In the genomic region with DNA sequence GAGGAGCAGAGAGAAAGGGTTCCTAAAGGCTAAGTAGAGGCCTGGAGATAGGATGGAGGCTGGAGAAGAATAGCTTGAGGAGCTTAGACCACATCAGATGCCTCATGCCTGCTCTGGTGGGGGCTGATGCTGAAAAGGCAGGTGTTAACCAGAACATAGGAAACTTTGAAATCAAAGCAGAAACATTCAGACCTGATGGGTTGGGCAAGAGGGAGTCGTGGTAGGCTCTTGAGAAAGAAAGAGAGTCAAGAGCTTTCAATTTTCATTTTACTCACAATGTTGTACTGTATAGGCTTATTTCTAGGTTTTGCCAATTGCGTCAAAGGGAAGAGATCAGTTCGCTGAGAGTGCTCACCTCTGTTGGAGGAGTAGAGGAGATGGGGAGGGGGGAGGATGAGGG, we compare ENCODE assay signal across 15 cellular contexts.
DNase-seq lines count a peak whose midpoint lies in the region; ATAC-seq and TF ChIP-seq lines count a peak whose summit lies in the region.
"Had no signal": no experiment of that assay in that cellular context is flagged by ENCODE, and none has a peak within 500 bp of the region (broad histone marks: within the 10 kb centered on the region; RNA-seq: fewer than 3 reads in every experiment).

No MANE protein-coding gene starts in this region.

- H3K36me3 Mint-ChIP-seq in central memory CD8-positive, alpha-beta T cell (ENCODE audit: insufficient read depth), result peaks cover 5% of the 10 kb centered on the region

- H3K27ac Mint-ChIP-seq in central memory CD8-positive, alpha-beta T cell (ENCODE audit: low read depth), result no peak overlapping the region

- no peaks in the 10 kb centered on the region for H3K27me3 ChIP-seq in vagina
- H3K27me3 ChIP-seq: SJSA1 had no signal

- H3K4me3 Mint-ChIP-seq in central memory CD8-positive, alpha-beta T cell, result no peak overlapping the region

- no peaks in the 10 kb centered on the region for H3K27me3 Mint-ChIP-seq in central memory CD8-positive, alpha-beta T cell

- peak overlapping the region; percentile 67 for H3K27ac ChIP-seq in vagina
- H3K27ac ChIP-seq: 22Rv1, SJSA1 had no signal

- H3K4me3 ChIP-seq in vagina, result no peak overlapping the region
- H3K4me3 ChIP-seq: SJSA1 had no signal

- no peak for TF ChIP-seq POLR2A in vagina (IDR thresholded peaks at IDR 0.05)

- H3K36me3 ChIP-seq in vagina, result no peaks in the 10 kb centered on the region
- H3K36me3 ChIP-seq: SJSA1 had no signal

- peak; percentile 43 for ATAC-seq in HG03103 (IDR thresholded peaks at IDR 0.05; ENCODE audit: low read depth, unreplicated experiment)
- peak; percentile 46 for ATAC-seq in central memory CD8-positive, alpha-beta T cell (replicated peaks; ENCODE audit: extremely low read depth, poor library complexity, severe bottlenecking)

- DNase-seq in NK-92 treated with Interleukin-12 subunit alpha and Interleukin-12 subunit beta, amount 100 ng/mL, for 24 hours (lab: John Stamatoyannopoulos, UW), result peak; percentile 56
- no peak for DNase-seq in NK-92 (lab: John Stamatoyannopoulos, UW; ENCODE audit: unreplicated experiment)
- DNase-seq in central memory CD8-positive, alpha-beta T cell (ENCODE audit: low spot score in 2 of 2), result no peak
- DNase-seq in vagina (ENCODE audit: extremely low spot score in 2 of 2), result no peak
- DNase-seq in ecto neural progenitor cell (ENCODE audit: low spot score), result no peak
- DNase-seq in kidney glomerular epithelial cell (lab: John Stamatoyannopoulos, UW), result no peak
- no peak for DNase-seq in activated CD4-positive, alpha-beta T cell treated with anti-CD3 and anti-CD28 coated beads for 48 hours
- DNase-seq: NCI-H1417, NCI-H2029, NCI-H2171 treated with DMSO at 0.1 percent for 48 hours, NCI-H82, RPMI8226 had no signal

- no peak for TF ChIP-seq CTCF in vagina (IDR thresholded peaks at IDR 0.05)

- no peaks in the 10 kb centered on the region for H3K4me1 Mint-ChIP-seq in central memory CD8-positive, alpha-beta T cell

- H3K9me3 ChIP-seq in vagina, result no peaks in the 10 kb centered on the region
- H3K9me3 ChIP-seq: SJSA1 had no signal

- H3K9me3 Mint-ChIP-seq in central memory CD8-positive, alpha-beta T cell, result peaks cover 19% of the 10 kb centered on the region

- H3K4me1 ChIP-seq in vagina, result no peaks in the 10 kb centered on the region

- intact Hi-C loops in vagina (cut with DNase I), result no loop called here
